Comparison of ENCODE assay signal across 8 cellular contexts in the genomic region with DNA sequence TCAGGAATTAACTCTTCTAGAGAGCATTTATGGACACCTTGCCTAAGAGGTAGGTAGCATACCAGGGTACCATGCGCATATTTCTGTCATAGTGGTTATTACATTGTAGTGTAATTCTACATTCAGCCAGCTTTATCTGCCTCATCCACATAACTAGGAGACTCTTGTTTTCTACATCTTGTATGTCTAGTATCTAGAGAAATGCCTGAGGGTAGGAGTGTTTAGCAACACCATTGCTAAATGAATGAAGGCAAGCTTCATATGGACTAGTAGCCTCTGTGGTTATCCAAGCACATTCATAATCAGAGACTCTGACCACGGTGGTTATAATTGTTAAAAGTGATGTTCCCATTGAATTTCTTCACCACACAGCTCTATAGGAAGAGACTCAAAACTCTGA.
"Had no signal": no experiment of that assay in that cellular context is flagged by ENCODE, and none has a peak within 500 bp of the region (broad histone marks: within the 10 kb centered on the region; RNA-seq: fewer than 3 reads in every experiment).

No MANE protein-coding gene starts in this region.

- H3K9me3 ChIP-seq: HAP-1 had no signal

- DNase-seq: GM23248, GOT3, H7, H9, HCEC 1CT, HFFc6 had no signal

- H3K27ac ChIP-seq: GM23248 had no signal

- H3K4me2 ChIP-seq: GM23338 had no signal

- H3K4me1 ChIP-seq: HAP-1 had no signal

- H2AFZ ChIP-seq: GM23248, GM23338 had no signal

- H3K9ac ChIP-seq: GM23248 had no signal

- H3K4me3 ChIP-seq: GM23248, GM23338, HAP-1 had no signal

- H3K36me3 ChIP-seq: HAP-1 had no signal
